In genomic region chr3:12632523-12632922, GRCh38 we compare ENCODE assay signal across 21 cellular contexts.
"Had no signal": no experiment of that assay in that cellular context is flagged by ENCODE, and none has a peak within 500 bp of the region (broad histone marks: within the 10 kb centered on the region; RNA-seq: fewer than 3 reads in every experiment).

No MANE protein-coding gene starts in this region.

- H3K27me3 ChIP-seq: left lung, right lobe of liver, upper lobe of right lung had no signal

- H3K4me3 ChIP-seq: coronary artery, left lung, prostate gland, right lobe of liver, smooth muscle cell, upper lobe of right lung had no signal

- H3K27ac Mint-ChIP-seq: memory B cell, natural killer cell had no signal

- H3K4me3 Mint-ChIP-seq: brain; central memory CD8-positive, alpha-beta T cell; memory B cell; natural killer cell had no signal

- H3K9me3 Mint-ChIP-seq: central memory CD8-positive, alpha-beta T cell; memory B cell; natural killer cell had no signal

- ATAC-seq: esophagus mucosa; left lung; natural killer cell; right lobe of liver; SK-N-SH treated with all-trans-retinoic acid at 6 μM for 48 hours; stimulated activated naive CD8-positive, alpha-beta T cell treated with anti-CD3 and anti-CD28 coated beads, Interleukin-15, Interleukin-2, amounts not matched to agents 100 U/mL and 50 U/mL, for 24 hours; upper lobe of right lung had no signal

- H3K9me3 ChIP-seq: left lung, prostate gland, right lobe of liver, upper lobe of right lung had no signal

- H3K36me3 ChIP-seq: prostate gland, right lobe of liver had no signal

- H3K27ac ChIP-seq: coronary artery, prostate gland, upper lobe of right lung had no signal

- H3K36me3 Mint-ChIP-seq: natural killer cell had no signal

- DNase-seq: activated CD4-positive, alpha-beta T cell treated with anti-CD3 and anti-CD28 coated beads for 4 hours; activated CD8-positive, alpha-beta memory T cell treated with anti-CD3 and anti-CD28 coated beads for 24 hours; activated effector memory CD4-positive, alpha-beta T cell treated with Interleukin-2 at 50 U/mL for 16 hours; activated naive CD4-positive, alpha-beta T cell treated with anti-CD3 and anti-CD28 coated beads, Interleukin-2, amount 50 U/mL, for 16 hours; amygdala; hypothalamus; kidney; left lung; natural killer cell; right lobe of liver; stimulated activated naive CD8-positive, alpha-beta T cell treated with anti-CD3 and anti-CD28 coated beads, Interleukin-15, Interleukin-2, amounts not matched to agents 100 U/mL and 50 U/mL, for 24 hours; T-helper 1 cell; upper lobe of right lung had no signal

- H3K27me3 Mint-ChIP-seq: brain; central memory CD8-positive, alpha-beta T cell; memory B cell had no signal
